In genomic region chr2:211745295-211746097, GRCh38 we compare ENCODE assay signal across 8 cellular contexts.
DNase-seq lines count a peak whose midpoint lies in the region; FAIRE-seq and TF ChIP-seq lines count a peak whose summit lies in the region.

No MANE protein-coding gene starts in this region.

- no peaks in the 10 kb centered on the region for H3K9me2 ChIP-seq in OCI-LY1 (ENCODE audit: low read depth, low read length)

- peak; percentile 19 for FAIRE-seq in kidney (lab: Jason Lieb, UNC)

- no peaks in the 10 kb centered on the region for H4K20me1 ChIP-seq in OCI-LY1 (ENCODE audit: insufficient read depth, low read length)

- H3F3A ChIP-seq in OCI-LY1 (ENCODE audit: insufficient read depth, low read length), result no peaks in the 10 kb centered on the region

- intact Hi-C loops in breast epithelium (cut with DNase I; ENCODE audit: low total_unique reads), result no loop called here
- intact Hi-C loops in kidney (cut with DNase I), result no loop called here
- intact Hi-C loops in tibial artery (cut with DNase I; ENCODE audit: low total_unique reads), result loop anchor here (2.0 kb wide), 1 partner anchor 803 kb away; no protein-coding TSS in a partner anchor

- TF ChIP-seq POLR2A in breast epithelium (IDR thresholded peaks at IDR 0.05), result no peak

- in situ Hi-C loops in KBM-7 (cut with MboI; ENCODE audit: low pct_unique_long_range_greater_than_20kb, low sequenced_read_pairs), result no loop called here

- TF ChIP-seq CTCF in 22Rv1 (IDR thresholded peaks at IDR 0.05), result peak; percentile 92
- peak; percentile 88 for TF ChIP-seq CTCF in GM06990 (IDR thresholded peaks at IDR 0.05; ENCODE audit: insufficient read depth, low read length, poor library complexity, severe bottlenecking)
- TF ChIP-seq CTCF in OCI-LY1 (IDR thresholded peaks at IDR 0.05; ENCODE audit: low read length), result peak; percentile 86
- peak; percentile 63 to 74 (median 73) for TF ChIP-seq CTCF in breast epithelium (IDR thresholded peaks at IDR 0.05)
- peak; percentile 81 for TF ChIP-seq CTCF in kidney (IDR thresholded peaks at IDR 0.05; ENCODE audit: borderline replicate concordance, extremely low read depth, insufficient read depth)
- peak; percentile 68 to 84 for TF ChIP-seq CTCF in tibial artery (IDR thresholded peaks at IDR 0.05)

- H3K4me3 ChIP-seq in GM06990 (replicated peaks; ENCODE audit: low read depth, low read length), result no peak overlapping the region
- no peak overlapping the region for H3K4me3 ChIP-seq in H7 (ENCODE audit: insufficient read depth, low read depth, low read length)
- no peak overlapping the region for H3K4me3 ChIP-seq in OCI-LY1 (ENCODE audit: low read depth, low read length, poor library complexity, severe bottlenecking)
- no peak overlapping the region for H3K4me3 ChIP-seq in breast epithelium
- H3K4me3 ChIP-seq in kidney (ENCODE audit: low read length in 2 of 2), result no peak overlapping the region
- H3K4me3 ChIP-seq in tibial artery, result no peak overlapping the region

- H3K9ac ChIP-seq in OCI-LY1 (ENCODE audit: low read length), result no peak overlapping the region
- H3K9ac ChIP-seq in kidney (ENCODE audit: low read length in 2 of 2), result no peak overlapping the region

- H3K27me3 ChIP-seq in GM06990 (replicated peaks; ENCODE audit: control insufficient read depth, insufficient read depth, low read length) (no peaks in the 10 kb centered on the region), H7 (ENCODE audit: control insufficient read depth, insufficient read depth, low read length) (no peaks in the 10 kb centered on the region), OCI-LY1 (ENCODE audit: insufficient read depth, low read length) (no peaks in the 10 kb centered on the region), breast epithelium (no peaks in the 10 kb centered on the region), tibial artery (no peaks in the 10 kb centered on the region)

- H3K4me2 ChIP-seq in OCI-LY1 (ENCODE audit: low read length), result no peak overlapping the region

- DNase-seq in GM06990 (ENCODE audit: extremely low read depth, insufficient read length) (peak; percentile 6), H7 (peak; percentile 50), KBM-7 (peak; percentile 65), breast epithelium (ENCODE audit: low spot score in 2 of 2) (no peak), kidney (no peak), tibial artery (no peak)

- H2AFZ ChIP-seq in OCI-LY1 (ENCODE audit: low read length), result no peak overlapping the region

- no peak overlapping the region for H3K27ac ChIP-seq in 22Rv1
- no peak overlapping the region for H3K27ac ChIP-seq in OCI-LY1 (ENCODE audit: low read depth, low read length, poor library complexity, severe bottlenecking)
- no peak overlapping the region for H3K27ac ChIP-seq in breast epithelium
- no peak overlapping the region for H3K27ac ChIP-seq in kidney (ENCODE audit: low read depth in 2 of 2, low read length in 2 of 2)
- H3K27ac ChIP-seq in tibial artery, result no peak overlapping the region

- no peaks in the 10 kb centered on the region for H3K79me2 ChIP-seq in OCI-LY1 (ENCODE audit: insufficient read depth, low read length)

- H3K9me3 ChIP-seq in OCI-LY1 (ENCODE audit: low read length) (no peaks in the 10 kb centered on the region), breast epithelium (no peaks in the 10 kb centered on the region), kidney (ENCODE audit: control insufficient read depth in 1 of 2, low read length in 2 of 2) (no peaks in the 10 kb centered on the region), tibial artery (no peaks in the 10 kb centered on the region)

- no peaks in the 10 kb centered on the region for H3K36me3 ChIP-seq in GM06990 (ENCODE audit: control insufficient read depth, insufficient read depth, low read length)
- no peaks in the 10 kb centered on the region for H3K36me3 ChIP-seq in H7 (replicated peaks; ENCODE audit: control insufficient read depth, insufficient read depth, low read length)
- H3K36me3 ChIP-seq in OCI-LY1 (ENCODE audit: insufficient read depth, low read length), result no peaks in the 10 kb centered on the region
- no peaks in the 10 kb centered on the region for H3K36me3 ChIP-seq in breast epithelium
- H3K36me3 ChIP-seq in kidney (ENCODE audit: control insufficient read depth in 1 of 2, insufficient read depth in 2 of 2, low read length in 2 of 2), result no peaks in the 10 kb centered on the region
- H3K36me3 ChIP-seq in tibial artery, result no peaks in the 10 kb centered on the region

- H3K4me1 ChIP-seq in OCI-LY1 (ENCODE audit: insufficient read depth, low read length, severe bottlenecking) (peaks cover under 1% of the 10 kb centered on the region), breast epithelium (no peaks in the 10 kb centered on the region), kidney (ENCODE audit: control insufficient read depth in 1 of 2, insufficient read depth in 1 of 2, low read depth in 1 of 2, low read length in 2 of 2) (no peaks in the 10 kb centered on the region), tibial artery (no peaks in the 10 kb centered on the region)

Comparison
In these comparisons a context has a peak if more than half of its experiments do, and no peak if none do; other contexts are left out.
1. DNase-seq: peak in GM06990 (single experiment), H7 (single experiment) and KBM-7 (single experiment); none in breast epithelium (0 of 2), kidney (single experiment) and tibial artery (0 of 2).
2. Peak in every context shown above with its lines, with median percentiles within 50 percentile points of each other: CTCF ChIP-seq.